19 cellular contexts compared by ENCODE assay signal in genomic region chr4:112316333-112316732, GRCh38. TPM values are rescaled to one million over a fixed set of nuclear protein-coding genes. Genes with fewer than 3 reads are reported as not detected.
DNase-seq lines count a peak whose midpoint lies in the region; ATAC-seq, FAIRE-seq and TF ChIP-seq lines count a peak whose summit lies in the region.
"Had no signal": no experiment of that assay in that cellular context is flagged by ENCODE, and none has a peak within 500 bp of the region (broad histone marks: within the 10 kb centered on the region; RNA-seq: fewer than 3 reads in every experiment).

No MANE protein-coding gene starts in this region.

- H3K36me3 ChIP-seq in OCI-LY7 (ENCODE audit: insufficient read depth, low read length) (peaks cover 18% of the 10 kb centered on the region), muscle layer of duodenum (ENCODE audit: control insufficient read depth in 1 of 2, insufficient read depth in 2 of 2, low read length in 2 of 2) (no peaks in the 10 kb centered on the region), psoas muscle (ENCODE audit: insufficient read depth in 1 of 2, low read depth in 1 of 2) (no peaks in the 10 kb centered on the region)

- H3K9me2 ChIP-seq in OCI-LY7 (ENCODE audit: insufficient read depth, low read length), result no peaks in the 10 kb centered on the region

- intact Hi-C loops in CD14-positive monocyte (cut with micrococcal nuclease), result no loop called here
- intact Hi-C loops in OCI-LY7 (cut with micrococcal nuclease; ENCODE audit: unreplicated experiment), result no loop called here
- intact Hi-C loops in psoas muscle (cut with DNase I), result no loop called here

- H3K9me3 ChIP-seq in OCI-LY7 (ENCODE audit: low read length), result no peaks in the 10 kb centered on the region
- H3K9me3 ChIP-seq in muscle layer of duodenum (ENCODE audit: control insufficient read depth in 1 of 2, low read length in 2 of 2), result no peaks in the 10 kb centered on the region
- H3K9me3 ChIP-seq in psoas muscle, result no peaks in the 10 kb centered on the region
- H3K9me3 ChIP-seq: Caco-2 had no signal

- H3K27me3 ChIP-seq in muscle layer of duodenum (ENCODE audit: low read depth, low read length), result no peaks in the 10 kb centered on the region
- H3K27me3 ChIP-seq in psoas muscle (ENCODE audit: insufficient read depth in 3 of 3, low read length in 2 of 3), result no peaks in the 10 kb centered on the region

- FAIRE-seq in GM12892 (lab: Jason Lieb, UNC), result peak; percentile 17

- TSS peak; percentile 17 for BruUV-seq in OCI-LY7 (replicated peaks; lab: Mats Ljungman, UMichigan)

- no peak overlapping the region for H3K4me3 ChIP-seq in OCI-LY7 (ENCODE audit: low read depth, low read length, poor library complexity, severe bottlenecking)
- no peak overlapping the region for H3K4me3 ChIP-seq in muscle layer of duodenum (ENCODE audit: low read depth in 1 of 2, low read length in 2 of 2)
- H3K4me3 ChIP-seq in psoas muscle, result no peak overlapping the region

- POLR2A ChIA-PET in OCI-LY7 (lab: Charles Lee), result no interaction called here

- peaks cover 8 to 10% of the 10 kb centered on the region in 2 donors for H3K36me3 Mint-ChIP-seq in CD14-positive monocyte

- H2AFZ ChIP-seq in OCI-LY7 (ENCODE audit: low read length), result no peak overlapping the region

- no peak overlapping the region for H3K27ac ChIP-seq in OCI-LY7 (ENCODE audit: low read depth, low read length, poor library complexity, severe bottlenecking)
- H3K27ac ChIP-seq in muscle layer of duodenum (ENCODE audit: low read length), result peak overlapping the region; percentile 0
- no peak overlapping the region for H3K27ac ChIP-seq in psoas muscle

- TF ChIP-seq POLR2A in GM12892 (IDR thresholded peaks at IDR 0.05; ENCODE audit: low read depth, low read length), result no peak

- H3K4me3 Mint-ChIP-seq in CD14-positive monocyte, result peak overlapping the region; percentile 13 to 80
- H3K4me3 Mint-ChIP-seq: CD4-positive, CD25-positive, alpha-beta regulatory T cell had no signal

- ATAC-seq in SK-N-SH treated with all-trans-retinoic acid at 6 μM for 48 hours, result no peak
- ATAC-seq in psoas muscle, result no peak
- ATAC-seq: Panc1 had no signal

- DNase-seq in CD14-positive monocyte (ENCODE audit: low spot score), result no peak
- no peak for DNase-seq in GM12892 (ENCODE audit: insufficient read length)
- DNase-seq in OCI-LY7 (ENCODE audit: low spot score), result no peak
- no peak for DNase-seq in psoas muscle
- no peak for DNase-seq in DMS153 (lab: John Stamatoyannopoulos, UW)
- DNase-seq: ACHN; AML-193; Caco-2; CD4-positive, CD25-positive, alpha-beta regulatory T cell; DMS53; NCI-H1417; NCI-H1930; NCI-H2171; NCI-H446; NCI-H69; NK-92 treated with Interleukin-12 subunit alpha and Interleukin-12 subunit beta, amount 100 ng/mL, for 24 hours had no signal

- WGBS in psoas muscle, 3 donors, result 74 to 84% (median 78%) methylated on average over 2 of the region's 2 CpGs

- H3K9me3 Mint-ChIP-seq in CD14-positive monocyte, result peaks cover 0 to 2% (median 0%) of the 10 kb centered on the region in 7 donors

- H3K4me1 ChIP-seq in OCI-LY7 (ENCODE audit: insufficient read depth, low read length, poor library complexity, severe bottlenecking), result peaks cover 22% of the 10 kb centered on the region
- no peaks in the 10 kb centered on the region for H3K4me1 ChIP-seq in muscle layer of duodenum (ENCODE audit: control insufficient read depth in 1 of 2, insufficient read depth in 2 of 2, low read length in 2 of 2)
- no peaks in the 10 kb centered on the region for H3K4me1 ChIP-seq in psoas muscle
- H3K4me1 ChIP-seq: Caco-2 had no signal

- H3K4me1 Mint-ChIP-seq in CD14-positive monocyte, result peaks cover 36% of the 10 kb centered on the region

- H3K4me2 ChIP-seq in OCI-LY7 (ENCODE audit: low read length), result no peak overlapping the region

- 0 out of 2 replicates have a peak, but pooled peaks cover 3% of the 10 kb centered on the region for H3K79me2 ChIP-seq in OCI-LY7 (ENCODE audit: insufficient read depth, low read depth, low read length)

- peak overlapping the region in 5 of 7 donors; percentile 89 to 95 (median 93) for H3K27ac Mint-ChIP-seq in CD14-positive monocyte
- H3K27ac Mint-ChIP-seq: CD4-positive, CD25-positive, alpha-beta regulatory T cell had no signal

- peaks cover 0 to 7% (median 0%) of the 10 kb centered on the region in 3 donors for H3K27me3 Mint-ChIP-seq in CD14-positive monocyte (ENCODE audit: low read depth in 3 of 3)

- CTCF ChIA-PET in OCI-LY7 (lab: Charles Lee; ENCODE audit: unreplicated experiment), result no interaction called here

- no peaks in the 10 kb centered on the region for H4K20me1 ChIP-seq in OCI-LY7 (ENCODE audit: insufficient read depth, low read length)

- TF ChIP-seq CTCF in CD14-positive monocyte (IDR thresholded peaks at IDR 0.05) (no peak), OCI-LY7 (conservative IDR thresholded peaks at IDR 0.05; ENCODE audit: low read length) (no peak), psoas muscle (IDR thresholded peaks at IDR 0.05) (no peak)

TF ChIP-seq in SK-N-SH treated with all-trans-retinoic acid at 6 μM for 48 hours, 23 proteins besides CTCF, POLR2A, EP300 and RAD21:
- TF ChIP-seq ZFP3 (CRISPR knock-in tag; IDR thresholded peaks at IDR 0.05) (no peak), PPARA (CRISPR knock-in tag; IDR thresholded peaks at IDR 0.05; ENCODE audit: borderline replicate concordance) (no peak), CSDC2 (CRISPR knock-in tag; IDR thresholded peaks at IDR 0.05) (no peak), RARB (CRISPR knock-in tag; IDR thresholded peaks at IDR 0.05) (no peak), CSRNP3 (CRISPR knock-in tag; IDR thresholded peaks at IDR 0.05) (no peak), ARNTL (CRISPR knock-in tag; IDR thresholded peaks at IDR 0.05; ENCODE audit: borderline replicate concordance, low read depth) (no peak), ZNF565 (CRISPR knock-in tag; conservative IDR thresholded peaks at IDR 0.05; ENCODE audit: low read depth) (no peak), POU6F1 (CRISPR knock-in tag; IDR thresholded peaks at IDR 0.05; ENCODE audit: borderline replicate concordance, low read depth) (no peak), TSHZ2 (CRISPR knock-in tag; IDR thresholded peaks at IDR 0.05) (no peak)
TF ChIP-seq in SK-N-SH treated with all-trans-retinoic acid at 6 μM for 48 hours: peak in this region for 0.

RNA-seq across cellular contexts. Expression of gene ALPK1, which starts 19.2 kb away (rescaled TPM):
- polyA plus RNA-seq in CD14-positive monocyte, result 1 to 10 TPM; 5.3 to 8.1 TPM
- polyA plus RNA-seq in GM12892 (2012; ENCODE audit: missing spikeins), result 22.0 TPM
- 22.5 and 33.7 TPM in 2 replicates for total RNA-seq in OCI-LY7 (2014; rRNA removed; shearing (Covaris generic))
- total RNA-seq in OCI-LY7 (2022), result 51.1 and 73.0 TPM in 2 replicates
- 10 to 100 TPM in 1 of 4 donors, 1 to 10 TPM in 3; 2.3 to 11.0 (median 4.0) TPM for total RNA-seq in psoas muscle
- 1 to 10 TPM in 2 of 3 donors, under 1 TPM in 1; 0.72 to 3.1 (median 1.6) TPM for polyA plus RNA-seq in psoas muscle

RNA-seq across cellular contexts. Expression of gene TIFA, which starts 30.6 kb away (rescaled TPM):
- polyA plus RNA-seq in CD14-positive monocyte (1 to 10 TPM; 4.4 to 6.3 TPM), psoas muscle (1 to 10 TPM in 2 of 3 donors, under 1 TPM in 1; 1.00 to 4.2 (median 1.4) TPM)
- polyA plus RNA-seq in GM12892 (2012; ENCODE audit: missing spikeins), result 93.0 TPM
- total RNA-seq in OCI-LY7 (2014; rRNA removed; shearing (Covaris generic)), result 82.9 and 84.0 TPM in 2 replicates
- total RNA-seq in OCI-LY7 (2022) (70.0 and 93.6 TPM in 2 replicates), psoas muscle (1 to 10 TPM; 1.7 to 3.3 (median 2.2) TPM)

Comparison
In these comparisons a context has a peak if more than half of its experiments do, and no peak if none do; other contexts are left out.
1. RNA of gene TIFA, which starts 30.6 kb away (total RNA-seq): 70.0 to 93.6 TPM in OCI-LY7; 1.7 to 3.3 TPM in psoas muscle; every median in the first group is over 10 times any median in the second.